Comparison of ENCODE assay signal across 17 cellular contexts in the genomic region with DNA sequence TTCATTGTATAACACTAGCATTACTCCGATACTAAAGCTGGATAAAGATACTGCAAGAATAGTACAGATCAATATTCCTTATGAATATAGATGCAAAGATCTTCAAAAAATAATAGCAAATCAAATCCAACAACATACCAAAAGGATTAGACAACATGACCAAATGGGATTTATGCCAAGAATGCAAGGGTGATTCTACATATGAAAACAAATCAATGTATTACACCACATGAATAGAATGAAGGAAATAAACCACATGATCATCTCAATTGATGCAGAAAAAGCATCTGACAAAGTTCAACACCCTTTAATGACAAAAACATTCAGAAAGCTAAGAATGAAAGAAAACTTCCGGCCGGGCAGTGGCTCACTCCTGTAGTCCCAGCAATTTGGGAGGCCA. TPM values are rescaled to one million over a fixed set of nuclear protein-coding genes. Genes with fewer than 3 reads are reported as not detected.
A peak's percentile ranks its signal among the peaks of the same experiment; 100 is the strongest.
DNase-seq lines count a peak whose midpoint lies in the region; ATAC-seq and TF ChIP-seq lines count a peak whose summit lies in the region.
"Had no signal": no experiment of that assay in that cellular context is flagged by ENCODE, and none has a peak within 500 bp of the region (broad histone marks: within the 10 kb centered on the region; RNA-seq: fewer than 3 reads in every experiment).

No MANE protein-coding gene starts in this region.

- H3K4me1 ChIP-seq in IMR-90 (ENCODE audit: control insufficient read depth, insufficient read depth, low read length): 0 out of 2 replicates have a peak, but pooled peaks cover 2% of the 10 kb centered on the region
- no peaks in the 10 kb centered on the region for H3K4me1 ChIP-seq in mucosa of descending colon (ENCODE audit: low read depth)
- H3K4me1 ChIP-seq: lower lobe of right lung had no signal

- H3K9ac ChIP-seq in IMR-90 (ENCODE audit: low read depth, low read length): no peak overlapping the region

- H2AK9ac ChIP-seq in IMR-90 (replicated peaks; ENCODE audit: low read depth, low read length, poor library complexity): no peak overlapping the region

- H3K36me3 ChIP-seq in IMR-90 (ENCODE audit: control insufficient read depth, insufficient read depth, low read length): no peaks in the 10 kb centered on the region
- H3K36me3 ChIP-seq in mucosa of descending colon (ENCODE audit: low read depth): no peaks in the 10 kb centered on the region
- H3K36me3 ChIP-seq: lower lobe of right lung had no signal

- H4K5ac ChIP-seq in IMR-90 (ENCODE audit: low read depth, low read length): no peak overlapping the region

- no CpG with 5 or more reads among the region's 3 CpGs for WGBS in IMR-90 (ENCODE audit: extremely low coverage in 2 of 2, insufficient read length in 1 of 2), 2 experiments

- H3K56ac ChIP-seq in IMR-90 (ENCODE audit: extremely low read depth, insufficient read depth, low read length): no peak overlapping the region

- H2BK120ac ChIP-seq in IMR-90 (ENCODE audit: low read depth, low read length): no peak overlapping the region

- no peak overlapping the region for H3K4me3 ChIP-seq in AG04449 (ENCODE audit: low read depth, low read length)
- no peak overlapping the region for H3K4me3 ChIP-seq in IMR-90 (ENCODE audit: insufficient read depth, low read depth, low read length)
- H3K4me3 ChIP-seq in cardiac fibroblast (replicated peaks in 1 of 2; ENCODE audit: low read depth in 2 of 2, low read length in 2 of 2): no peak overlapping the region
- no peak overlapping the region for H3K4me3 ChIP-seq in mucosa of descending colon
- H3K4me3 ChIP-seq: GM12878, lower lobe of right lung had no signal

- no peak overlapping the region for H3K4ac ChIP-seq in IMR-90 (ENCODE audit: low read depth, low read length)

- H3K23ac ChIP-seq in IMR-90 (ENCODE audit: low read depth, low read length): no peak overlapping the region

- TF ChIP-seq CTCF in AG04449 (IDR thresholded peaks at IDR 0.05; ENCODE audit: insufficient read depth, low read length, missing control alignments): no peak
- no peak for TF ChIP-seq CTCF in IMR-90 (conservative IDR thresholded peaks at IDR 0.05; ENCODE audit: low read depth, low read length)
- no peak for TF ChIP-seq CTCF in cardiac fibroblast (IDR thresholded peaks at IDR 0.05; ENCODE audit: low read depth, low read length)
- TF ChIP-seq CTCF in mucosa of descending colon (IDR thresholded peaks at IDR 0.05): no peak

- H2BK5ac ChIP-seq in IMR-90 (ENCODE audit: low read depth, low read length, poor library complexity, severe bottlenecking): no peak overlapping the region

- no peaks in the 10 kb centered on the region for H4K20me1 ChIP-seq in IMR-90 (ENCODE audit: insufficient read depth, low read length)

- no peaks in the 10 kb centered on the region for H3K27me3 ChIP-seq in IMR-90 (ENCODE audit: control insufficient read depth, insufficient read depth, low read length)

- no peaks in the 10 kb centered on the region for H3K9me1 ChIP-seq in IMR-90 (ENCODE audit: insufficient read depth, low read length)

- H3K27ac ChIP-seq in IMR-90 (ENCODE audit: insufficient read depth, low read length): peak overlapping the region; percentile 59; the same call in 1 of the 2 replicates
- H3K27ac ChIP-seq: lower lobe of right lung had no signal

- dilution Hi-C loops in IMR-90 (cut with HindIII; ENCODE audit: low sequenced_read_pairs, unreplicated experiment): no loop called here

- H2AK5ac ChIP-seq in IMR-90 (ENCODE audit: low read depth, low read length): no peak overlapping the region

- CTCF ChIA-PET in AG04449 (lab: Yijun Ruan, JAX): interaction anchor here (1.3 to 1.9 kb wide), 2 partner anchors 19 to 146 kb away, joined by 3 to 6 read pairs; no protein-coding TSS in a partner anchor
- CTCF ChIA-PET in IMR-90 (lab: Yijun Ruan, JAX): no interaction called here

- DNase-seq in AG04449 (ENCODE audit: low read depth, low spot score) (peak; percentile 49), IMR-90 (peak; percentile 83), cardiac fibroblast (ENCODE audit: low read depth in 2 of 2) (peak; percentile 59 to 87), iris pigment epithelial cell (ENCODE audit: low read depth) (peak; percentile 86), mucosa of descending colon (no peak), NCI-H146 treated with DMSO at 0.1 percent for 48 hours (lab: John Stamatoyannopoulos, UW; ENCODE audit: unreplicated experiment) (no peak), DMS79 treated with DMSO at 0.1 percent for 48 hours (lab: John Stamatoyannopoulos, UW) (no peak)
- DNase-seq in stimulated activated CD4-positive, alpha-beta T cell treated with anti-CD3 and anti-CD28 coated beads, Interleukin-4, amount 100 ng/mL, for 1 hour: no peak
- DNase-seq: activated T-cell treated with anti-CD3 and anti-CD28 coated beads, Interleukin-2, amount 50 U/mL, for 1 hour; effector CD4-positive, alpha-beta T cell; hypothalamus; lower lobe of right lung; NCI-H1105; NCI-H510A had no signal

- ATAC-seq in IMR-90 (ENCODE audit: low read depth) (no peak), mucosa of descending colon (no peak)
- ATAC-seq: activated CD4-positive, CD25-positive, alpha-beta regulatory T cell treated with anti-CD3 and anti-CD28 coated beads, Interleukin-2, amount 50 U/mL, for 24 hours; GM12878; HepG2; lower lobe of right lung had no signal

- H2AFZ ChIP-seq in IMR-90 (replicated peaks; ENCODE audit: low read length, poor library complexity): no peak overlapping the region

- H2BK20ac ChIP-seq in IMR-90 (ENCODE audit: low read depth, low read length): no peak overlapping the region

- POLR2A ChIA-PET in AG04449 (lab: Yijun Ruan, JAX): no interaction called here
- POLR2A ChIA-PET in IMR-90 (lab: Charles Lee; ENCODE audit: unreplicated experiment): interaction anchor here (0.6 kb wide), 1 partner anchor 18 kb away, joined by 4 read pairs; no protein-coding TSS in a partner anchor

- no peak overlapping the region for H2BK15ac ChIP-seq in IMR-90 (ENCODE audit: low read depth, low read length)

- BruUV-seq in IMR-90 (replicated peaks; lab: Mats Ljungman, UMichigan): no TSS peak

- no peak overlapping the region for H3K4me2 ChIP-seq in IMR-90 (ENCODE audit: low read depth, low read length)

- no peak for TF ChIP-seq POLR2A in IMR-90 (IDR thresholded peaks at IDR 0.05; ENCODE audit: low read depth, low read length)

- H3K9me3 ChIP-seq in IMR-90 (ENCODE audit: control insufficient read depth, insufficient read depth, low read length) (no peaks in the 10 kb centered on the region), mucosa of descending colon (no peaks in the 10 kb centered on the region)
- H3K9me3 ChIP-seq: lower lobe of right lung had no signal

- H4K91ac ChIP-seq in IMR-90 (ENCODE audit: insufficient read depth, low read depth, low read length): no peak overlapping the region

- in situ Hi-C loops in IMR-90 (cut with MboI; ENCODE audit: low sequenced_read_pairs): loop anchor here (25.0 kb wide), 1 partner anchor 244 kb away; no protein-coding TSS in a partner anchor

- intact Hi-C loops in IMR-90 (cut with micrococcal nuclease): no loop called here
- intact Hi-C loops in mucosa of descending colon (cut with DNase I, micrococcal nuclease): no loop called here

- no peaks in the 10 kb centered on the region for H3K79me1 ChIP-seq in IMR-90 (ENCODE audit: low read depth in 1 of 2, low read length in 2 of 2)

- no peak overlapping the region for H4K8ac ChIP-seq in IMR-90 (ENCODE audit: low read depth in 2 of 2, low read length in 2 of 2)

- TF ChIP-seq RAD21 in IMR-90 (IDR thresholded peaks at IDR 0.05; ENCODE audit: low read length): no peak

- no peak overlapping the region for H3K18ac ChIP-seq in IMR-90 (ENCODE audit: low read depth, low read length)

- no peak overlapping the region for H3K14ac ChIP-seq in IMR-90 (replicated peaks; ENCODE audit: low read depth, low read length)

TF ChIP-seq in IMR-90, 13 proteins besides CTCF, POLR2A, EP300 and RAD21 (continues in another document):
- TF ChIP-seq, protein P1, sequence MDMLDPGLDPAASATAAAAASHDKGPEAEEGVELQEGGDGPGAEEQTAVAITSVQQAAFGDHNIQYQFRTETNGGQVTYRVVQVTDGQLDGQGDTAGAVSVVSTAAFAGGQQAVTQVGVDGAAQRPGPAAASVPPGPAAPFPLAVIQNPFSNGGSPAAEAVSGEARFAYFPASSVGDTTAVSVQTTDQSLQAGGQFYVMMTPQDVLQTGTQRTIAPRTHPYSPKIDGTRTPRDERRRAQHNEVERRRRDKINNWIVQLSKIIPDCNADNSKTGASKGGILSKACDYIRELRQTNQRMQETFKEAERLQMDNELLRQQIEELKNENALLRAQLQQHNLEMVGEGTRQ (IDR thresholded peaks at IDR 0.05; ENCODE audit: low read depth, low read length): no peak
- TF ChIP-seq NFE2L2 (IDR thresholded peaks at IDR 0.05; ENCODE audit: low read depth, low read length) (no peak), MXI1 (IDR thresholded peaks at IDR 0.05; ENCODE audit: borderline replicate concordance, low read depth, low read length) (no peak), RFX5 (IDR thresholded peaks at IDR 0.05; ENCODE audit: low read depth, low read length) (no peak), CHD1 (IDR thresholded peaks at IDR 0.05; ENCODE audit: low read depth, low read length) (no peak), MAFK (IDR thresholded peaks at IDR 0.05; ENCODE audit: low read depth, low read length) (no peak), SMC3 (IDR thresholded peaks at IDR 0.05; ENCODE audit: low read depth, low read length) (no peak), RCOR1 (IDR thresholded peaks at IDR 0.05; ENCODE audit: insufficient replicate concordance, low read length) (no peak), BHLHE40 (IDR thresholded peaks at IDR 0.05; ENCODE audit: low read depth, low read length) (no peak), FOS (IDR thresholded peaks at IDR 0.05; ENCODE audit: low read depth, low read length) (no peak), CEBPB (IDR thresholded peaks at IDR 0.05; ENCODE audit: low read depth, low read length) (no peak), MAZ (IDR thresholded peaks at IDR 0.05; ENCODE audit: borderline replicate concordance, low read depth, low read length) (no peak)

RNA-seq across cellular contexts. Expression of a gene that starts 42.8 kb away (rescaled TPM):
- total RNA-seq in IMR-90 (2012; rRNA removed) (19.4 and 33.1 TPM in 2 replicates), mucosa of descending colon (10 to 100 TPM; 27.4 to 47.1 (median 34.1) TPM)
- polyA plus RNA-seq in IMR-90 (2012; rRNA removed): 21.1 and 30.9 TPM in 2 replicates
- 9.7 and 11.3 TPM in 2 replicates for polyA plus RNA-seq in IMR-90 (2012; cell fraction: cytosol; rRNA removed)
- polyA plus RNA-seq in IMR-90 (2012; cell fraction: nucleus; rRNA removed; ENCODE audit: low replicate concordance): 22.0 and 63.6 TPM in 2 replicates

RNA-seq across cellular contexts. Expression of a gene that starts 48.8 kb away (rescaled TPM):
- total RNA-seq in IMR-90 (2012; rRNA removed) (114 and 129 TPM in 2 replicates), mucosa of descending colon (10 to 100 TPM; 75.1 to 90.0 (median 79.0) TPM)
- 71.8 and 78.1 TPM in 2 replicates for polyA plus RNA-seq in IMR-90 (2012; rRNA removed)
- polyA plus RNA-seq in IMR-90 (2012; cell fraction: cytosol; rRNA removed): 17.4 and 27.4 TPM in 2 replicates
- polyA plus RNA-seq in IMR-90 (2012; cell fraction: nucleus; rRNA removed; ENCODE audit: low replicate concordance): 6.0 and 36.8 TPM in 2 replicates

Comparison
In these comparisons a context has a peak if more than half of its experiments do, and no peak if none do; other contexts are left out.
1. DNase-seq: peak in AG04449 (single experiment), IMR-90 (single experiment), cardiac fibroblast (2 of 2) and iris pigment epithelial cell (single experiment); none in mucosa of descending colon (0 of 3), NCI-H146 treated with DMSO at 0.1 percent for 48 hours (single experiment), stimulated activated CD4-positive, alpha-beta T cell treated with anti-CD3 and anti-CD28 coated beads, Interleukin-4, amount 100 ng/mL, for 1 hour (single experiment) and DMS79 treated with DMSO at 0.1 percent for 48 hours (single experiment).